8 cellular contexts compared by ENCODE assay signal in the genomic region with DNA sequence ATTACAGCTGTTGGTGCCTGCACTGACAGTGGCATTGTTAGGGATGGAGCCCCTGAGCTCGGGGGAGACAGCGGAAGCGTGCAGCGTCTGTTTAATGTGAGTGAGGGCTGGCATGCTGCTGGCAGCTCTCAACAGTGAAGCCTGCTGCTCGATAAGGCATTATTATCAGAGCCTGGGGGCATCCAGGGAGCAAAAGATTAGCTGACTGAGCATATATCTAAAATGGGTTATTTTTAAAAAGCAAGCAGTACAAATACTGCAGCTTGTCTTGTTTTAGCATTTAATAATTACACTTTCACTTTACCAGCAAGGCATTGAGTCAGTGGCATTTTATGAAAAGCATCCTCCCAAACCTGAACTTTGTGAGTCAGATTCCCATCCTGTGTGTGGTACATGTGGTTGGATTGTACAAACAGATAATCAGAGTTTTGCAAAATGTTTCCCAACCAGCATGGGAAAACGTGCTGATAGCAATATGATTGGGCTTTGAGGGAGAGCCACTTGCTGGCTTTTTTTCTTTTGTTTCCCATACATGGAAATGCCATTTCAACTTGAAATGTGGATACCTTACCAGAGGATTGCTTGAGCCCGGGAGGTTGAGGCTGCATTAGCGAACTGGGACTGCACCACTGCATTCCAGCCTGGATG.
DNase-seq lines count a peak whose midpoint lies in the region; ATAC-seq and TF ChIP-seq lines count a peak whose summit lies in the region.

No MANE protein-coding gene starts in this region.

- peaks cover 12% of the 10 kb centered on the region for H4K20me1 ChIP-seq in Loucy (ENCODE audit: insufficient read depth, low read length, poor library complexity, severe bottlenecking)

- no peaks in the 10 kb centered on the region for H3K9me3 Mint-ChIP-seq in activated CD8-positive, alpha-beta memory T cell treated with anti-CD3 and anti-CD28 coated beads, Interleukin-2, amount 10 ng/mL, durations not matched to agents 7 days and 5 days (ENCODE audit: low read depth)

- no peak for TF ChIP-seq CTCF in Loucy (conservative IDR thresholded peaks at IDR 0.05; ENCODE audit: low read length)
- no peak for TF ChIP-seq CTCF in fibroblast of villous mesenchyme (IDR thresholded peaks at IDR 0.05; ENCODE audit: insufficient read depth, low read depth, low read length)

- H3K27me3 ChIP-seq in Loucy (ENCODE audit: insufficient read depth, low read length, poor library complexity, severe bottlenecking) = no peaks in the 10 kb centered on the region

- H3K36me3 ChIP-seq in Loucy (ENCODE audit: insufficient read depth, low read length) = peaks cover 12% of the 10 kb centered on the region; the same call in 1 of the 2 replicates

- H3K36me3 Mint-ChIP-seq in activated CD8-positive, alpha-beta memory T cell treated with anti-CD3 and anti-CD28 coated beads, Interleukin-2, amount 10 ng/mL, durations not matched to agents 7 days and 5 days = peaks cover 56% of the 10 kb centered on the region

- peak overlapping the region; percentile 93 for H3K27ac Mint-ChIP-seq in activated CD8-positive, alpha-beta memory T cell treated with anti-CD3 and anti-CD28 coated beads, Interleukin-2, amount 10 ng/mL, durations not matched to agents 7 days and 5 days

- H3K4me1 ChIP-seq in Loucy (ENCODE audit: insufficient read depth, low read length, poor library complexity, severe bottlenecking) = peaks cover 82% of the 10 kb centered on the region

- CTCF ChIA-PET in activated CD8-positive, alpha-beta memory T cell treated with anti-CD3 and anti-CD28 coated beads, Interleukin-2, amount 10 ng/mL, durations not matched to agents 7 days and 5 days (lab: Charles Lee) = interaction anchor here (0.8 to 3.2 kb wide), 5 partner anchors 11 to 365 kb away, joined by 3 to 23 read pairs (median 5); no protein-coding TSS in a partner anchor

- peak overlapping the region; percentile 58 for H3K9ac ChIP-seq in Loucy (ENCODE audit: low read depth, low read length, poor library complexity, severe bottlenecking)

- peaks cover 24% of the 10 kb centered on the region for H3F3A ChIP-seq in Loucy (ENCODE audit: low read depth)

- no peaks in the 10 kb centered on the region for H3K27me3 Mint-ChIP-seq in activated CD8-positive, alpha-beta memory T cell treated with anti-CD3 and anti-CD28 coated beads, Interleukin-2, amount 10 ng/mL, durations not matched to agents 7 days and 5 days

- no peaks in the 10 kb centered on the region for H3K9me3 ChIP-seq in Loucy (ENCODE audit: insufficient read depth, low read depth, low read length)

- peak overlapping the region; percentile 78 for H3K4me3 Mint-ChIP-seq in activated CD8-positive, alpha-beta memory T cell treated with anti-CD3 and anti-CD28 coated beads, Interleukin-2, amount 10 ng/mL, durations not matched to agents 7 days and 5 days

- H2AFZ ChIP-seq in Loucy (ENCODE audit: low read length) = no peak overlapping the region

- peaks cover 93% of the 10 kb centered on the region for H3K4me1 Mint-ChIP-seq in activated CD8-positive, alpha-beta memory T cell treated with anti-CD3 and anti-CD28 coated beads, Interleukin-2, amount 10 ng/mL, durations not matched to agents 7 days and 5 days

- peak; percentile 12 for ATAC-seq in activated CD8-positive, alpha-beta memory T cell treated with anti-CD3 and anti-CD28 coated beads, Interleukin-2, amount 10 ng/mL, durations not matched to agents 7 days and 5 days
- ATAC-seq in GM21529 (IDR thresholded peaks at IDR 0.05; ENCODE audit: unreplicated experiment) = no peak
- no peak for ATAC-seq in HG03108 (IDR thresholded peaks at IDR 0.05; ENCODE audit: unreplicated experiment)

- H3K4me3 ChIP-seq in Loucy (ENCODE audit: low read length, poor library complexity, severe bottlenecking) (peak overlapping the region; percentile 64), fibroblast of villous mesenchyme (ENCODE audit: low read depth, low read length) (peak overlapping the region; percentile 58)

- H3K9me2 ChIP-seq in Loucy (replicated peaks; ENCODE audit: low read depth, low read length) = no peaks in the 10 kb centered on the region

- DNase-seq in EH (ENCODE audit: low read depth) (peak; percentile 99), fibroblast of villous mesenchyme (ENCODE audit: low read depth) (peak; percentile 99), retina (peak; percentile 62), SHP77 treated with DMSO at 0.1 percent for 48 hours (lab: John Stamatoyannopoulos, UW) (no peak)
- peak; percentile 69 for DNase-seq in activated CD8-positive, alpha-beta memory T cell treated with anti-CD3 and anti-CD28 coated beads, Interleukin-2, amount 10 ng/mL, durations not matched to agents 7 days and 5 days

- H3K4me2 ChIP-seq in Loucy (ENCODE audit: low read depth, low read length, poor library complexity, severe bottlenecking) = peak overlapping the region; percentile 88

- H3K79me2 ChIP-seq in Loucy (ENCODE audit: insufficient read depth, low read length) = peaks cover 63% of the 10 kb centered on the region
